In genomic region chrX:11205796-11206195, GRCh38 we compare ENCODE assay signal across 1 cellular context.
TF ChIP-seq lines count a peak whose summit lies in the region.

No MANE protein-coding gene starts in this region.

TF ChIP-seq in K562, 482 proteins besides CTCF, POLR2A, EP300 and RAD21 (continued from another document):
- TF ChIP-seq ZBTB40 (IDR thresholded peaks at IDR 0.05) (no peak), ZBTB40 (CRISPR knock-in tag; IDR thresholded peaks at IDR 0.05) (no peak)
